ENCODE assay signal across 27 cellular contexts in the genomic region with DNA sequence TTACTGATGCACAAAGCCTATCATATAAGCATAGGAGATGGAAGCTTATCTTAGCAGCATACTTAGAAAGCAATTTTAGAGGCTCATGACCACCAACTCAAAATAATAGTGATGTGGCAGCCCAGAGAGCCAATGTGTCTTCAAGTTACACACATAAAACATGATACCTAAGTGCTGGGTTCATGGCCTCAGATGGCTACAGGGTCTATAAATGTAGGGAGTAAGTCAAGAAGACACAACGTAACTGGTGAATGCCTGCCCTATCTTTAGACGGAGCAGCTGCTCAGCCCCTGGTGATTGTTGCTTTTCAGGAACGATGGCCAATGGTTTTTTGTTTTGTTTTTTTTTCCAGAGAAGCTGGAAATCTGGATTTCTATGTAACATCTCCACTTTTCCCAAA. TPM values are rescaled to one million over a fixed set of nuclear protein-coding genes. Genes with fewer than 3 reads are reported as not detected.
"Had no signal": no experiment of that assay in that cellular context is flagged by ENCODE, and none has a peak within 500 bp of the region (broad histone marks: within the 10 kb centered on the region; RNA-seq: fewer than 3 reads in every experiment).

No MANE protein-coding gene starts in this region.

- H3K27ac Mint-ChIP-seq: immature natural killer cell; naive B cell; natural killer cell; nephron progenitor cell; neural progenitor cell; stimulated activated effector memory CD8-positive, alpha-beta T cell treated with anti-CD3 and anti-CD28 coated beads, Interleukin-12 subunit alpha, Interleukin-12 subunit beta, amount 100 ng/mL, for 72 hours; stimulated activated naive CD8-positive, alpha-beta T cell treated with anti-CD3 and anti-CD28 coated beads, Interleukin-15, Interleukin-2, amounts not matched to agents 100 ng/mL and 50 ng/mL, for 24 hours; type B pancreatic cell had no signal

- H3K4me3 ChIP-seq: heart left ventricle, lower lobe of right lung, neural progenitor cell, right atrium auricular region, spleen, suprapubic skin, tibial nerve, uterus had no signal

- H3K4me1 Mint-ChIP-seq: immature natural killer cell; naive B cell; natural killer cell; neural progenitor cell; stimulated activated effector memory CD8-positive, alpha-beta T cell treated with anti-CD3 and anti-CD28 coated beads, Interleukin-12 subunit alpha, Interleukin-12 subunit beta, amount 100 ng/mL, for 72 hours had no signal

- H3K36me3 Mint-ChIP-seq: immature natural killer cell; natural killer cell; stimulated activated effector memory CD8-positive, alpha-beta T cell treated with anti-CD3 and anti-CD28 coated beads, Interleukin-12 subunit alpha, Interleukin-12 subunit beta, amount 100 ng/mL, for 72 hours had no signal

- H3K9ac ChIP-seq: neural progenitor cell, parathyroid adenoma had no signal

- H3K4me2 ChIP-seq: neural progenitor cell had no signal

- H2AFZ ChIP-seq: neural progenitor cell, parathyroid adenoma had no signal

- H3K27me3 ChIP-seq: heart left ventricle, neural progenitor cell, neutrophil, right atrium auricular region, spleen, suprapubic skin, tibial nerve, uterus had no signal

- H3K4me1 ChIP-seq: lower lobe of right lung, neural progenitor cell, parathyroid adenoma, right atrium auricular region, spleen, suprapubic skin, tibial nerve, uterus had no signal

- H3K4me3 Mint-ChIP-seq: immature natural killer cell; naive B cell; natural killer cell; nephron progenitor cell; neural progenitor cell; stimulated activated effector memory CD8-positive, alpha-beta T cell treated with anti-CD3 and anti-CD28 coated beads, Interleukin-12 subunit alpha, Interleukin-12 subunit beta, amount 100 ng/mL, for 72 hours; stimulated activated naive CD8-positive, alpha-beta T cell treated with anti-CD3 and anti-CD28 coated beads, Interleukin-15, Interleukin-2, amounts not matched to agents 100 ng/mL and 50 ng/mL, for 24 hours; type B pancreatic cell had no signal

- DNase-seq: heart left ventricle; hypothalamus; immature natural killer cell; kidney; left colon; lower lobe of right lung; mammary epithelial cell; mesenchymal stem cell; naive B cell; natural killer cell; nephron progenitor cell; occipital lobe; small intestine; spleen; stimulated activated CD4-positive, alpha-beta T cell treated with anti-CD3 and anti-CD28 coated beads, Interleukin-4, amount 100 ng/mL, for 24 hours; stimulated activated naive CD4-positive, alpha-beta T cell; uterus had no signal

- H3K79me2 ChIP-seq: parathyroid adenoma had no signal

- H3K27me3 Mint-ChIP-seq: type B pancreatic cell had no signal

- H3K36me3 ChIP-seq: heart left ventricle, lower lobe of right lung, neural progenitor cell, neutrophil, right atrium auricular region, spleen, suprapubic skin, tibial nerve, uterus had no signal

- ATAC-seq: heart left ventricle; left colon; lower lobe of right lung; natural killer cell; sciatic nerve; stimulated activated effector memory CD8-positive, alpha-beta T cell treated with anti-CD3 and anti-CD28 coated beads, Interleukin-12 subunit alpha, Interleukin-12 subunit beta, amount 100 ng/mL, for 72 hours had no signal

- H3K9me3 ChIP-seq: lower lobe of right lung, neutrophil, suprapubic skin, uterus had no signal

- H3K27ac ChIP-seq: heart left ventricle, lower lobe of right lung, neural progenitor cell, neutrophil, parathyroid adenoma, right atrium auricular region, spleen, suprapubic skin, tibial nerve, uterus had no signal

RNA-seq across cellular contexts. Expression of a gene that starts 42.8 kb away (rescaled TPM):
- polyA plus RNA-seq: immature natural killer cell had no signal
